ENCODE assay signal across 36 cellular contexts in the genomic region with DNA sequence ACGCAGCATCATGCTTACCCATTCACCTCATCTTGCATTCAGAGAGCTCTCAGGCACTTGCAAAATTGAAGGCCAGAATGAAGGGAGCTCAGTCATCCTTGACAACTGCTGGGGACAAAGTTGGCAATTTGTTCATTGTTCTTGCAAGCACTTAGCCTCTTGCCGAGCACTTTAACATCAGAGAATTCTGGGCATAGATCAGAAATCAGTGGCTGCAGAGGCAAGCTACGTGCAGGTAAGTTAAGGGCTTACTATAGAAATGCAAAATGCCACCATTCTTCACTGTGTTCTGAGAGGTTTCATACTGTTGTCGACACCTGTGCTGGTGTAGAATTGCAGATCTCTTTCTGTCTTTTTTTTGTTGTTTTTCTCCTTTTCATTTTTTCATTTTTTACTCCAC.
"Had no signal": no experiment of that assay in that cellular context is flagged by ENCODE, and none has a peak within 500 bp of the region (broad histone marks: within the 10 kb centered on the region; RNA-seq: fewer than 3 reads in every experiment).

No MANE protein-coding gene starts in this region.

- H3K9me3 Mint-ChIP-seq: activated CD4-positive, alpha-beta memory T cell treated with anti-CD3 and anti-CD28 coated beads for 36 hours; activated CD4-positive, alpha-beta T cell treated with anti-CD3 and anti-CD28 coated beads, Interleukin-2, amount 10 ng/mL, durations not matched to agents 24 days and 14 days; activated naive CD4-positive, alpha-beta T cell treated with anti-CD3 and anti-CD28 coated beads for 36 hours; activated naive CD4-positive, alpha-beta T cell treated with anti-CD3 and anti-CD28 coated beads, Interleukin-2, amount 50 U/mL, for 24 hours; activated naive CD8-positive, alpha-beta T cell treated with anti-CD3 and anti-CD28 coated beads, Interleukin-2, amount 10 ng/mL, durations not matched to agents 7 days and 5 days; activated T-cell treated with anti-CD3 and anti-CD28 coated beads, Interleukin-2, amount 50 U/mL, for 72 hours; dendritic cell treated with granulocyte-macrophage colony-stimulating factor and Interleukin-4, amounts not matched to agents 40 ng/mL and 50 ng/mL, for 4 days; T-helper 2 cell treated with Interferon-gamma antibody and Interleukin-4, amounts not matched to agents 5 μg/mL and 100 μg/mL, for 36 hours had no signal

- ATAC-seq: activated CD4-positive, alpha-beta T cell treated with anti-CD3 and anti-CD28 coated beads for 36 hours; activated CD8-positive, alpha-beta memory T cell treated with anti-CD3 and anti-CD28 coated beads, Interleukin-2, amount 10 ng/mL, durations not matched to agents 7 days and 5 days; activated CD8-positive, alpha-beta T cell treated with anti-CD3 and anti-CD28 coated beads, Interleukin-2, amount 10 ng/mL, durations not matched to agents 7 days and 5 days; activated T-cell treated with anti-CD3 and anti-CD28 coated beads, Interleukin-2, amount 50 U/mL, for 72 hours; foreskin keratinocyte; gastrocnemius medialis; heart left ventricle; T-helper 17 cell had no signal

- H3K9me3 ChIP-seq: ascending aorta, breast epithelium, colonic mucosa, gastrocnemius medialis had no signal

- H3K4me3 Mint-ChIP-seq: activated CD4-positive, alpha-beta memory T cell treated with anti-CD3 and anti-CD28 coated beads for 36 hours; activated CD4-positive, alpha-beta T cell treated with anti-CD3 and anti-CD28 coated beads for 36 hours; activated CD4-positive, alpha-beta T cell treated with anti-CD3 and anti-CD28 coated beads, Interleukin-2, amount 10 ng/mL, durations not matched to agents 24 days and 14 days; activated CD8-positive, alpha-beta memory T cell treated with anti-CD3 and anti-CD28 coated beads, Interleukin-2, amount 10 ng/mL, durations not matched to agents 7 days and 5 days; activated CD8-positive, alpha-beta T cell treated with anti-CD3 and anti-CD28 coated beads, Interleukin-2, amount 10 ng/mL, durations not matched to agents 7 days and 5 days; activated naive CD4-positive, alpha-beta T cell treated with anti-CD3 and anti-CD28 coated beads for 36 hours; activated naive CD4-positive, alpha-beta T cell treated with anti-CD3 and anti-CD28 coated beads, Interleukin-2, amount 50 U/mL, for 24 hours; activated naive CD8-positive, alpha-beta T cell treated with anti-CD3 and anti-CD28 coated beads, Interleukin-2, amount 10 ng/mL, durations not matched to agents 7 days and 5 days; activated T-cell treated with anti-CD3 and anti-CD28 coated beads, Interleukin-2, amount 50 U/mL, for 72 hours; brain; dendritic cell treated with granulocyte-macrophage colony-stimulating factor and Interleukin-4, amounts not matched to agents 40 ng/mL and 50 ng/mL, for 4 days; endodermal cell; T-helper 17 cell; T-helper 2 cell treated with Interferon-gamma antibody and Interleukin-4, amounts not matched to agents 5 μg/mL and 100 μg/mL, for 36 hours had no signal

- H3K27me3 ChIP-seq: ascending aorta, breast epithelium, cardiac muscle cell, colonic mucosa, dorsolateral prefrontal cortex, esophagus muscularis mucosa, foreskin keratinocyte, gastrocnemius medialis, heart left ventricle had no signal

- H3K27ac Mint-ChIP-seq: activated CD4-positive, alpha-beta memory T cell treated with anti-CD3 and anti-CD28 coated beads for 36 hours; activated CD4-positive, alpha-beta T cell treated with anti-CD3 and anti-CD28 coated beads for 36 hours; activated CD4-positive, alpha-beta T cell treated with anti-CD3 and anti-CD28 coated beads, Interleukin-2, amount 10 ng/mL, durations not matched to agents 24 days and 14 days; activated CD8-positive, alpha-beta memory T cell treated with anti-CD3 and anti-CD28 coated beads, Interleukin-2, amount 10 ng/mL, durations not matched to agents 7 days and 5 days; activated CD8-positive, alpha-beta T cell treated with anti-CD3 and anti-CD28 coated beads, Interleukin-2, amount 10 ng/mL, durations not matched to agents 7 days and 5 days; activated naive CD4-positive, alpha-beta T cell treated with anti-CD3 and anti-CD28 coated beads for 36 hours; activated naive CD4-positive, alpha-beta T cell treated with anti-CD3 and anti-CD28 coated beads, Interleukin-2, amount 50 U/mL, for 24 hours; activated naive CD8-positive, alpha-beta T cell treated with anti-CD3 and anti-CD28 coated beads, Interleukin-2, amount 10 ng/mL, durations not matched to agents 7 days and 5 days; activated T-cell treated with anti-CD3 and anti-CD28 coated beads, Interleukin-2, amount 50 U/mL, for 72 hours; brain; dendritic cell treated with granulocyte-macrophage colony-stimulating factor and Interleukin-4, amounts not matched to agents 40 ng/mL and 50 ng/mL, for 4 days; endodermal cell; T-helper 17 cell; T-helper 2 cell treated with Interferon-gamma antibody and Interleukin-4, amounts not matched to agents 5 μg/mL and 100 μg/mL, for 36 hours had no signal

- H3K27me3 Mint-ChIP-seq: activated CD4-positive, alpha-beta memory T cell treated with anti-CD3 and anti-CD28 coated beads for 36 hours; activated CD8-positive, alpha-beta memory T cell treated with anti-CD3 and anti-CD28 coated beads, Interleukin-2, amount 10 ng/mL, durations not matched to agents 7 days and 5 days; brain; dendritic cell treated with granulocyte-macrophage colony-stimulating factor and Interleukin-4, amounts not matched to agents 40 ng/mL and 50 ng/mL, for 4 days; T-helper 17 cell had no signal

- H3K27ac ChIP-seq: ascending aorta, breast epithelium, cardiac muscle cell, colonic mucosa, dorsolateral prefrontal cortex, esophagus muscularis mucosa, foreskin keratinocyte, gastrocnemius medialis, heart left ventricle, WERI-Rb-1 had no signal

- H3K4me1 Mint-ChIP-seq: activated CD4-positive, alpha-beta T cell treated with anti-CD3 and anti-CD28 coated beads, Interleukin-2, amount 10 ng/mL, durations not matched to agents 24 days and 14 days; activated CD8-positive, alpha-beta memory T cell treated with anti-CD3 and anti-CD28 coated beads, Interleukin-2, amount 10 ng/mL, durations not matched to agents 7 days and 5 days; activated naive CD4-positive, alpha-beta T cell treated with anti-CD3 and anti-CD28 coated beads, Interleukin-2, amount 50 U/mL, for 24 hours; activated naive CD8-positive, alpha-beta T cell treated with anti-CD3 and anti-CD28 coated beads, Interleukin-2, amount 10 ng/mL, durations not matched to agents 7 days and 5 days had no signal

- H3K36me3 Mint-ChIP-seq: activated CD4-positive, alpha-beta memory T cell treated with anti-CD3 and anti-CD28 coated beads for 36 hours; activated CD8-positive, alpha-beta memory T cell treated with anti-CD3 and anti-CD28 coated beads, Interleukin-2, amount 10 ng/mL, durations not matched to agents 7 days and 5 days; activated naive CD4-positive, alpha-beta T cell treated with anti-CD3 and anti-CD28 coated beads, Interleukin-2, amount 50 U/mL, for 24 hours; activated naive CD8-positive, alpha-beta T cell treated with anti-CD3 and anti-CD28 coated beads, Interleukin-2, amount 10 ng/mL, durations not matched to agents 7 days and 5 days had no signal

- DNase-seq: activated CD4-positive, alpha-beta memory T cell treated with anti-CD3 and anti-CD28 coated beads for 36 hours; activated CD4-positive, alpha-beta T cell treated with anti-CD3 and anti-CD28 coated beads for 36 hours; activated CD4-positive, alpha-beta T cell treated with anti-CD3 and anti-CD28 coated beads, Interleukin-2, amount 10 ng/mL, durations not matched to agents 24 days and 14 days; activated CD4-positive, CD25-positive, alpha-beta regulatory T cell; activated CD4-positive, CD25-positive, alpha-beta regulatory T cell treated with anti-CD3 and anti-CD28 coated beads, Interleukin-2, amount 50 U/mL, for 72 hours; activated CD8-positive, alpha-beta memory T cell treated with anti-CD3 and anti-CD28 coated beads, Interleukin-2, amount 10 ng/mL, durations not matched to agents 7 days and 5 days; activated CD8-positive, alpha-beta memory T cell treated with anti-CD3 and anti-CD28 coated beads, Interleukin-2, amount 50 U/mL, for 4 hours; activated CD8-positive, alpha-beta T cell treated with anti-CD3 and anti-CD28 coated beads, Interleukin-2, amount 10 ng/mL, durations not matched to agents 7 days and 5 days; activated effector memory CD4-positive, alpha-beta T cell treated with Interleukin-2 at 50 U/mL for 16 hours; activated naive CD4-positive, alpha-beta T cell treated with anti-CD3 and anti-CD28 coated beads for 36 hours; activated naive CD8-positive, alpha-beta T cell treated with anti-CD3 and anti-CD28 coated beads, Interleukin-2, amount 10 ng/mL, durations not matched to agents 7 days and 5 days; activated T-cell treated with anti-CD3 and anti-CD28 coated beads, Interleukin-2, amount 50 U/mL, for 1 hour; activated T-cell treated with anti-CD3 and anti-CD28 coated beads, Interleukin-2, amount 50 U/mL, for 72 hours; central memory CD4-positive, alpha-beta T cell; cerebellar nuclear complex; colonic mucosa; dorsolateral prefrontal cortex; effector memory CD4-positive, alpha-beta T cell; endodermal cell; erythroblast; foreskin keratinocyte; gastrocnemius medialis; glutamatergic neuron; heart left ventricle; T-helper 1 cell; T-helper 17 cell; T1000; WERI-Rb-1 had no signal

- H3K4me1 ChIP-seq: ascending aorta, breast epithelium, colonic mucosa, foreskin keratinocyte, gastrocnemius medialis, heart left ventricle had no signal
